In genomic region chr10:44258019-44258418, GRCh38 we compare ENCODE assay signal across 19 cellular contexts.
"Had no signal": no experiment of that assay in that cellular context is flagged by ENCODE, and none has a peak within 500 bp of the region (broad histone marks: within the 10 kb centered on the region; RNA-seq: fewer than 3 reads in every experiment).

No MANE protein-coding gene starts in this region.

- H3K27ac ChIP-seq: breast epithelium, colonic mucosa, epithelial cell of prostate, heart right ventricle, left lung, prostate gland, tibial artery had no signal

- H3K4me3 ChIP-seq: breast epithelium, colonic mucosa, heart right ventricle, left lung, lung, prostate gland, tibial artery had no signal

- ATAC-seq: activated CD4-positive, alpha-beta T cell treated with anti-CD3 and anti-CD28 coated beads for 36 hours; heart right ventricle; left lung; natural killer cell had no signal

- H3K36me3 ChIP-seq: breast epithelium, colonic mucosa, heart right ventricle, left lung, prostate gland, tibial artery had no signal

- H3K27me3 ChIP-seq: breast epithelium, colonic mucosa, heart right ventricle, left lung, tibial artery had no signal

- H3K9me3 ChIP-seq: breast epithelium, colonic mucosa, heart right ventricle, left lung, prostate gland, tibial artery had no signal

- H3K4me1 ChIP-seq: colonic mucosa, prostate gland had no signal

- DNase-seq: activated B cell treated with CpG ODN at 0.5 μM for 24 hours; activated CD4-positive, alpha-beta memory T cell treated with anti-CD3 and anti-CD28 coated beads for 36 hours; activated CD4-positive, alpha-beta T cell treated with anti-CD3 and anti-CD28 coated beads for 36 hours; activated naive CD4-positive, alpha-beta T cell treated with anti-CD3 and anti-CD28 coated beads for 36 hours; activated naive CD8-positive, alpha-beta T cell treated with anti-CD3 and anti-CD28 coated beads, Interleukin-2, amount 10 ng/mL, durations not matched to agents 7 days and 5 days; activated T-cell treated with anti-CD3 and anti-CD28 coated beads, Interleukin-2, amount 50 U/mL, for 48 hours; amniotic stem cell; colonic mucosa; heart right ventricle; kidney glomerular epithelial cell; left lung; natural killer cell; stimulated activated CD4-positive, alpha-beta T cell treated with anti-CD3 and anti-CD28 coated beads, Interleukin-4, amount 100 ng/mL, for 24 hours; T-helper 9 cell; tibial artery had no signal
